Comparison of ENCODE assay signal across 1 cellular context in genomic region chr1:242828199-242828598, GRCh38.
TF ChIP-seq lines count a peak whose summit lies in the region.

No MANE protein-coding gene starts in this region.

TF ChIP-seq in HEK293, 187 proteins besides CTCF, POLR2A, EP300 and RAD21 (continued from another document):
- TF ChIP-seq ZNF624 (tag by site-specific recombination; IDR thresholded peaks at IDR 0.05) = no peak
- TF ChIP-seq ZNF785 (tag by site-specific recombination; IDR thresholded peaks at IDR 0.05) = no peak
- TF ChIP-seq, protein P1, sequence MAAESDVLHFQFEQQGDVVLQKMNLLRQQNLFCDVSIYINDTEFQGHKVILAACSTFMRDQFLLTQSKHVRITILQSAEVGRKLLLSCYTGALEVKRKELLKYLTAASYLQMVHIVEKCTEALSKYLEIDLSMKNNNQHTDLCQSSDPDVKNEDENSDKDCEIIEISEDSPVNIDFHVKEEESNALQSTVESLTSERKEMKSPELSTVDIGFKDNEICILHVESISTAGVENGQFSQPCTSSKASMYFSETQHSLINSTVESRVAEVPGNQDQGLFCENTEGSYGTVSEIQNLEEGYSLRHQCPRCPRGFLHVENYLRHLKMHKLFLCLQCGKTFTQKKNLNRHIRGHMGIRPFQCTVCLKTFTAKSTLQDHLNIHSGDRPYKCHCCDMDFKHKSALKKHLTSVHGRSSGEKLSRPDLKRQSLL (tag by site-specific recombination; IDR thresholded peaks at IDR 0.05) = no peak
- no peak for TF ChIP-seq PRDM4 (tag by site-specific recombination; IDR thresholded peaks at IDR 0.05)
- no peak for TF ChIP-seq RBAK (tag by site-specific recombination; IDR thresholded peaks at IDR 0.05)
- TF ChIP-seq ZNF707 (tag by site-specific recombination; IDR thresholded peaks at IDR 0.05) = no peak
- TF ChIP-seq ZNF600 (tag by site-specific recombination; IDR thresholded peaks at IDR 0.05) = no peak
- no peak for TF ChIP-seq ZFP37 (tag by site-specific recombination; IDR thresholded peaks at IDR 0.05)
- TF ChIP-seq ZNF433 (tag by site-specific recombination; IDR thresholded peaks at IDR 0.05; ENCODE audit: low read depth) = no peak
- no peak for TF ChIP-seq SP3 (tag by site-specific recombination; IDR thresholded peaks at IDR 0.05)
- no peak for TF ChIP-seq ZNF514 (tag by site-specific recombination; IDR thresholded peaks at IDR 0.05)
- no peak for TF ChIP-seq ZNF768 (tag by site-specific recombination; IDR thresholded peaks at IDR 0.05)
- TF ChIP-seq IKZF3 (tag by site-specific recombination; IDR thresholded peaks at IDR 0.05) = no peak
- no peak for TF ChIP-seq MZF1 (tag by site-specific recombination; IDR thresholded peaks at IDR 0.05; ENCODE audit: borderline replicate concordance)
- TF ChIP-seq ZNF19 (tag by site-specific recombination; IDR thresholded peaks at IDR 0.05; ENCODE audit: low read depth) = no peak
- TF ChIP-seq ZNF404 (tag by site-specific recombination; IDR thresholded peaks at IDR 0.05) = no peak
TF ChIP-seq in HEK293: peak in this region for 0.
